8 cellular contexts compared by ENCODE assay signal in genomic region chr4:77852892-77853495, GRCh38.
DNase-seq lines count a peak whose midpoint lies in the region; ATAC-seq lines count a peak whose summit lies in the region.

No MANE protein-coding gene starts in this region.

- H3K9me3 Mint-ChIP-seq in stimulated activated naive B cell treated with anti-CD40 and anti-IgM and Interleukin-4, amounts not matched to agents 10 μg/mL and 1 μg/mL and 100 μg/mL, for 72 hours: no peaks in the 10 kb centered on the region

- H3K4me1 Mint-ChIP-seq in stimulated activated naive B cell treated with anti-CD40 and anti-IgM and Interleukin-4, amounts not matched to agents 10 μg/mL and 1 μg/mL and 100 μg/mL, for 72 hours: peaks cover 32 to 47% of the 10 kb centered on the region in 2 donors

- H3K27me3 ChIP-seq in duodenal mucosa (ENCODE audit: control insufficient read depth in 1 of 2, insufficient read depth in 2 of 2, low read length in 2 of 2) (no peaks in the 10 kb centered on the region), HAP-1 (ENCODE audit: low read depth) (no peaks in the 10 kb centered on the region)

- peak overlapping the region; percentile 61 to 63 for H3K4me3 Mint-ChIP-seq in stimulated activated naive B cell treated with anti-CD40 and anti-IgM and Interleukin-4, amounts not matched to agents 10 μg/mL and 1 μg/mL and 100 μg/mL, for 72 hours

- no peaks in the 10 kb centered on the region for H3K36me3 Mint-ChIP-seq in stimulated activated naive B cell treated with anti-CD40 and anti-IgM and Interleukin-4, amounts not matched to agents 10 μg/mL and 1 μg/mL and 100 μg/mL, for 72 hours

- peak overlapping the region; percentile 94 for H3K27ac Mint-ChIP-seq in stimulated activated naive B cell treated with anti-CD40 and anti-IgM and Interleukin-4, amounts not matched to agents 10 μg/mL and 1 μg/mL and 100 μg/mL, for 72 hours

- no peaks in the 10 kb centered on the region for H3K4me1 ChIP-seq in duodenal mucosa (ENCODE audit: control insufficient read depth in 1 of 2, insufficient read depth in 2 of 2, low read length in 2 of 2)
- no peaks in the 10 kb centered on the region; the same call in 1 of the 2 replicates for H3K4me1 ChIP-seq in HAP-1

- DNase-seq in T-helper 9 cell: peak; percentile 55
- peak; percentile 56 for DNase-seq in stimulated activated naive B cell treated with anti-CD40 and anti-IgM and Interleukin-4, amounts not matched to agents 10 μg/mL and 1 μg/mL and 100 μg/mL, for 72 hours
- no peak for DNase-seq in SHP77 treated with DMSO at 0.1 percent for 48 hours (lab: John Stamatoyannopoulos, UW)
- DNase-seq in HAP-1 (ENCODE audit: low spot score in 2 of 2): no peak
- DNase-seq in HPDE6-E6E7 (ENCODE audit: extremely low spot score): no peak

- no peaks in the 10 kb centered on the region for H3K9me3 ChIP-seq in duodenal mucosa (ENCODE audit: control insufficient read depth in 1 of 2, low read length in 2 of 2)
- H3K9me3 ChIP-seq in HAP-1: no peaks in the 10 kb centered on the region

- peak overlapping the region; percentile 18 for H3K27ac ChIP-seq in duodenal mucosa (ENCODE audit: low read depth, low read length)

- H3K36me3 ChIP-seq in duodenal mucosa (ENCODE audit: control insufficient read depth in 1 of 2, insufficient read depth in 2 of 2, low read length in 2 of 2): no peaks in the 10 kb centered on the region
- no peaks in the 10 kb centered on the region for H3K36me3 ChIP-seq in HAP-1 (replicated peaks)

- in situ Hi-C loops in HAP-1 (cut with MboI; ENCODE audit: low sequenced_read_pairs): no loop called here

- ATAC-seq in GM18858 (IDR thresholded peaks at IDR 0.05; ENCODE audit: unreplicated experiment): peak; percentile 85
- peak; percentile 86 for ATAC-seq in HG02943 (IDR thresholded peaks at IDR 0.05; ENCODE audit: low read depth, unreplicated experiment)
- peak; percentile 99 for ATAC-seq in stimulated activated naive B cell treated with anti-CD40 and anti-IgM and Interleukin-4, amounts not matched to agents 10 μg/mL and 1 μg/mL and 100 μg/mL, for 72 hours (replicated peaks)

- H3K9ac ChIP-seq in duodenal mucosa (ENCODE audit: low read depth in 1 of 2, low read length in 2 of 2): no peak overlapping the region

- H3K27me3 Mint-ChIP-seq in stimulated activated naive B cell treated with anti-CD40 and anti-IgM and Interleukin-4, amounts not matched to agents 10 μg/mL and 1 μg/mL and 100 μg/mL, for 72 hours: no peaks in the 10 kb centered on the region

- no peak overlapping the region for H3K4me3 ChIP-seq in duodenal mucosa (ENCODE audit: low read depth in 1 of 2, low read length in 2 of 2)
- H3K4me3 ChIP-seq in HAP-1: no peak overlapping the region

Comparison
In these comparisons a context has a peak if more than half of its experiments do, and no peak if none do; other contexts are left out.
1. DNase-seq: peak in T-helper 9 cell (single experiment) and stimulated activated naive B cell treated with anti-CD40 and anti-IgM and Interleukin-4, amounts not matched to agents 10 μg/mL and 1 μg/mL and 100 μg/mL, for 72 hours (single experiment); none in SHP77 treated with DMSO at 0.1 percent for 48 hours (single experiment), HAP-1 (0 of 2) and HPDE6-E6E7 (single experiment).
2. Peak in every context shown above with its lines, with median percentiles within 50 percentile points of each other: ATAC-seq.